In the genomic region with DNA sequence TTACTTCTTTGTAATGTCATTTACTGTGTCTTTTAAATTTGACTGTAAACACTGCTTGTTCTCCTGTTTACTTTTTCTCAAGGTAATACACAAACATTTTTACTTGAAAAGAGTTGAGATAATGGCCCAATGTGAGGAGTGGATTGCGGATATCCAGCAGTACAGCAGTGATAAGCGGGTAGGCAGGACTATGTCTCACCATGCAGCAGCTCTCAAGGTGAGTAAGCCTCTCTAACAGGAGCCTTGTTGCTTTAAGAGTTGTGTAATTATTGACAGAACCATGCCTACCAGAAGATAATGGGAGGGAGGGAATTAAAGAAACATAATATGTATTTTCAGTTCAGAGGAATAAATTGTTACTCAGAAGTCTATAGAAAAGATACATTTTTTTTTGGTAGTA, we compare ENCODE assay signal across 17 cellular contexts. TPM values are rescaled to one million over a fixed set of nuclear protein-coding genes. Genes with fewer than 3 reads are reported as not detected.
DNase-seq lines count a peak whose midpoint lies in the region; ATAC-seq, FAIRE-seq and TF ChIP-seq lines count a peak whose summit lies in the region.
"Had no signal": no experiment of that assay in that cellular context is flagged by ENCODE, and none has a peak within 500 bp of the region (broad histone marks: within the 10 kb centered on the region; RNA-seq: fewer than 3 reads in every experiment).

No MANE protein-coding gene starts in this region.

- TF ChIP-seq CTCF in endodermal cell (conservative IDR thresholded peaks at IDR 0.05), result no peak
- no peak for TF ChIP-seq CTCF in HepG2 (CRISPR knock-in tag; IDR thresholded peaks at IDR 0.05)

- H3K4me3 ChIP-seq in endodermal cell (ENCODE audit: low read length) (peak overlapping the region; percentile 4), HepG2 (replicated peaks in 1 of 3; ENCODE audit: insufficient read depth in 1 of 3, low read depth in 2 of 3, low read length in 3 of 3) (no peak overlapping the region), HAP-1 (no peak overlapping the region)

- H3K4me1 Mint-ChIP-seq in endodermal cell, result peaks cover 12% of the 10 kb centered on the region
- H3K4me1 Mint-ChIP-seq in stimulated activated naive B cell treated with anti-CD40 and anti-IgM and Interleukin-4, amounts not matched to agents 10 μg/mL and 1 μg/mL and 100 μg/mL, for 72 hours, result peaks cover 3 to 6% of the 10 kb centered on the region in 2 donors

- POLR2A ChIA-PET in HepG2 (lab: Yijun Ruan, JAX), result no interaction called here

- no peaks in the 10 kb centered on the region for H3K9me3 ChIP-seq in endodermal cell (ENCODE audit: control insufficient read depth, low read length)
- no peaks in the 10 kb centered on the region for H3K9me3 ChIP-seq in HepG2 (ENCODE audit: low read length)
- no peaks in the 10 kb centered on the region for H3K9me3 ChIP-seq in HAP-1
- H3K9me3 ChIP-seq: BE2C had no signal

- no peaks in the 10 kb centered on the region for H3K79me2 ChIP-seq in HepG2 (ENCODE audit: insufficient read depth, low read length)

- no TSS peak for BruUV-seq in HepG2 (replicated peaks; lab: Mats Ljungman, UMichigan)

- in situ Hi-C loops in HepG2 (cut with HindIII; ENCODE audit: extremely low pct_ligation_motif_present, low pct_unique_long_range_greater_than_20kb) (no loop called here), HAP-1 (cut with MboI; ENCODE audit: low sequenced_read_pairs) (no loop called here)

- WGBS in endodermal cell (ENCODE audit: insufficient coverage in 1 of 2, insufficient read length in 1 of 2), 2 experiments, result 80 to 100% methylated on average over 1 to 2 of the region's 2 CpGs
- WGBS in HepG2 (ENCODE audit: low lambda C conversion rate), result 95% methylated on average over 2 of the region's 2 CpGs

- peaks cover 51% of the 10 kb centered on the region for H3K36me3 ChIP-seq in endodermal cell (ENCODE audit: control insufficient read depth, insufficient read depth, low read length)
- peaks cover 25 to 63% of the 10 kb centered on the region in 2 experiments for H3K36me3 ChIP-seq in HepG2 (replicated peaks in 1 of 2; ENCODE audit: control insufficient read depth in 1 of 2, insufficient read depth in 2 of 2, low read length in 2 of 2)
- peaks cover 20% of the 10 kb centered on the region for H3K36me3 ChIP-seq in HAP-1 (replicated peaks)

- TF ChIP-seq EP300 in HepG2 (IDR thresholded peaks at IDR 0.05; ENCODE audit: low read depth in 2 of 2, low read length in 2 of 2), result no peak
- no peak for TF ChIP-seq EP300 in HepG2 (CRISPR knock-in tag; IDR thresholded peaks at IDR 0.05; ENCODE audit: borderline replicate concordance)

- peak; percentile 8 for FAIRE-seq in HepG2 (lab: Jason Lieb, UNC)

- H3K9ac ChIP-seq in endodermal cell (ENCODE audit: extremely low read depth, low read length, poor library complexity, severe bottlenecking) (no peak overlapping the region), HepG2 (ENCODE audit: insufficient read depth, low read depth, low read length) (no peak overlapping the region)
- H3K9ac ChIP-seq: KMS-11 had no signal

- no peak overlapping the region for H3K4me2 ChIP-seq in HepG2 (ENCODE audit: low read depth, low read length)
- H3K4me2 ChIP-seq: KMS-11 had no signal

- no peaks in the 10 kb centered on the region for H3K27me3 Mint-ChIP-seq in endodermal cell (ENCODE audit: insufficient read depth)
- H3K27me3 Mint-ChIP-seq in stimulated activated naive B cell treated with anti-CD40 and anti-IgM and Interleukin-4, amounts not matched to agents 10 μg/mL and 1 μg/mL and 100 μg/mL, for 72 hours, result no peaks in the 10 kb centered on the region
- H3K27me3 Mint-ChIP-seq: CD4-positive, alpha-beta memory T cell had no signal

- H3K27ac ChIP-seq in endodermal cell (ENCODE audit: low read depth, low read length), result no peak overlapping the region
- H3K27ac ChIP-seq in HepG2 (ENCODE audit: extremely low read length, insufficient read depth, low read length), result no peak overlapping the region
- H3K27ac ChIP-seq: KMS-11 had no signal

- ATAC-seq in HepG2, result peak; percentile 71
- no peak for ATAC-seq in stimulated activated naive B cell treated with anti-CD40 and anti-IgM and Interleukin-4, amounts not matched to agents 10 μg/mL and 1 μg/mL and 100 μg/mL, for 72 hours (replicated peaks)
- ATAC-seq in HG03378 (IDR thresholded peaks at IDR 0.05; ENCODE audit: unreplicated experiment), result no peak
- ATAC-seq: Panc1, Right ventricle myocardium inferior had no signal

- no peak overlapping the region for H2AFZ ChIP-seq in HepG2 (ENCODE audit: low read length)

- TF ChIP-seq POLR2A in HepG2 (IDR thresholded peaks at IDR 0.05; ENCODE audit: insufficient read depth in 1 of 2, low read depth in 2 of 2, low read length in 2 of 2), result no peak

- H3K27ac Mint-ChIP-seq in endodermal cell, result no peak overlapping the region
- H3K27ac Mint-ChIP-seq in stimulated activated naive B cell treated with anti-CD40 and anti-IgM and Interleukin-4, amounts not matched to agents 10 μg/mL and 1 μg/mL and 100 μg/mL, for 72 hours, result peak overlapping the region; percentile 5

- TF ChIP-seq RAD21 in HepG2 (CRISPR knock-in tag; IDR thresholded peaks at IDR 0.05), result no peak

- H3K4me3 Mint-ChIP-seq in endodermal cell, result no peak overlapping the region
- no peak overlapping the region for H3K4me3 Mint-ChIP-seq in stimulated activated naive B cell treated with anti-CD40 and anti-IgM and Interleukin-4, amounts not matched to agents 10 μg/mL and 1 μg/mL and 100 μg/mL, for 72 hours
- H3K4me3 Mint-ChIP-seq: CD4-positive, alpha-beta memory T cell had no signal

- peaks cover 7% of the 10 kb centered on the region for H3K4me1 ChIP-seq in endodermal cell (ENCODE audit: control insufficient read depth, insufficient read depth, low read length)
- H3K4me1 ChIP-seq in HepG2 (ENCODE audit: insufficient read depth, low read length), result peaks cover 14% of the 10 kb centered on the region; the same call in 1 of the 2 replicates
- H3K4me1 ChIP-seq in HAP-1, result no peaks in the 10 kb centered on the region
- H3K4me1 ChIP-seq: BE2C had no signal

- H3K27me3 ChIP-seq in endodermal cell (ENCODE audit: control insufficient read depth, insufficient read depth, low read length, poor library complexity, severe bottlenecking) (no peaks in the 10 kb centered on the region), HepG2 (ENCODE audit: control insufficient read depth in 1 of 2, insufficient read depth in 2 of 2, low read length in 2 of 2) (no peaks in the 10 kb centered on the region), HAP-1 (ENCODE audit: low read depth) (no peaks in the 10 kb centered on the region)
- H3K27me3 ChIP-seq: BE2C had no signal

- no peaks in the 10 kb centered on the region for H3K9me3 Mint-ChIP-seq in endodermal cell
- H3K9me3 Mint-ChIP-seq in stimulated activated naive B cell treated with anti-CD40 and anti-IgM and Interleukin-4, amounts not matched to agents 10 μg/mL and 1 μg/mL and 100 μg/mL, for 72 hours, result no peaks in the 10 kb centered on the region

- intact Hi-C loops in HepG2 (cut with micrococcal nuclease; ENCODE audit: unreplicated experiment), result no loop called here

- H4K20me1 ChIP-seq in HepG2 (ENCODE audit: insufficient read depth, low read length), result no peaks in the 10 kb centered on the region

- H3K36me3 Mint-ChIP-seq in endodermal cell (ENCODE audit: low read depth), result peaks cover 57% of the 10 kb centered on the region
- H3K36me3 Mint-ChIP-seq in stimulated activated naive B cell treated with anti-CD40 and anti-IgM and Interleukin-4, amounts not matched to agents 10 μg/mL and 1 μg/mL and 100 μg/mL, for 72 hours, result peaks cover 31 to 46% of the 10 kb centered on the region in 2 donors

- DNase-seq in DMS53 treated with DMSO at 0.1 percent for 48 hours (lab: John Stamatoyannopoulos, UW; ENCODE audit: unreplicated experiment), result peak; percentile 9
- DNase-seq in endodermal cell, result no peak
- DNase-seq in HepG2 (ENCODE audit: low spot score), result peak; percentile 31
- no peak for DNase-seq in stimulated activated naive B cell treated with anti-CD40 and anti-IgM and Interleukin-4, amounts not matched to agents 10 μg/mL and 1 μg/mL and 100 μg/mL, for 72 hours
- no peak for DNase-seq in HAP-1 (ENCODE audit: low spot score in 2 of 2)
- no peak for DNase-seq in AML-193 (lab: John Stamatoyannopoulos, UW)
- DNase-seq: BE2C; CD4-positive, alpha-beta memory T cell; GOT3; MM.1S; NCI-H1930; NCI-H510A; NCI-H82 had no signal

- CTCF ChIA-PET in HepG2 (lab: Yijun Ruan, JAX; ENCODE audit: low intra/inter-chr PET ratio, low total read pairs), result no interaction called here

RNA-seq across cellular contexts. Expression of a gene that starts 16.5 kb away (rescaled TPM):
- total RNA-seq in endodermal cell (10 to 100 TPM; 16.4 to 20.3 TPM), HepG2 (2016; rRNA removed; fragmentation: Illumina TruSeq; extraction: Trizol) (44.7 and 65.1 TPM in 2 replicates)
- 14.4 TPM for polyA plus RNA-seq in endodermal cell (2013, experiment 1 of 2)
- polyA plus RNA-seq in endodermal cell (2013, experiment 2 of 2), result 14.2 TPM
- total RNA-seq in HepG2 (2016; cell fraction: cytosol; rRNA removed; fragmentation: Illumina TruSeq; extraction: Trizol; ENCODE audit: low read depth), result 9.5 and 10.9 TPM in 2 replicates
- total RNA-seq in HepG2 (2016; cell fraction: insoluble cytoplasmic fraction; rRNA removed; fragmentation: Illumina TruSeq; extraction: Trizol), result 43.8 and 63.7 TPM in 2 replicates
- 15.7 and 17.8 TPM in 2 replicates for total RNA-seq in HepG2 (2016; cell fraction: membrane; rRNA removed; fragmentation: Illumina TruSeq; extraction: Trizol)
- 36.7 and 38.7 TPM in 2 replicates for total RNA-seq in HepG2 (2016; cell fraction: nucleus; rRNA removed; fragmentation: Illumina TruSeq; extraction: Trizol)
- 23.0 and 26.7 TPM in 2 replicates for polyA plus RNA-seq in HepG2 (2011; rRNA removed)
- polyA plus RNA-seq in HepG2 (2011; cell fraction: cytosol; rRNA removed), result 14.3 and 22.9 TPM in 2 replicates
- polyA plus RNA-seq in HepG2 (2011; cell fraction: nucleus; rRNA removed), result 12.1 and 14.8 TPM in 2 replicates
- 20.5 and 25.5 TPM in 2 replicates for polyA plus RNA-seq in HepG2 (2012)
- 3.7 and 4.5 TPM in 2 replicates for polyA plus RNA-seq in HepG2 (2016; cell fraction: cytosol; fragmentation: Illumina TruSeq; extraction: Trizol; ENCODE audit: low read depth)
- 45.5 and 47.0 TPM in 2 replicates for polyA plus RNA-seq in HepG2 (2016; cell fraction: insoluble cytoplasmic fraction; fragmentation: Illumina TruSeq; extraction: Trizol; ENCODE audit: low read depth)
- polyA plus RNA-seq in HepG2 (2016; cell fraction: membrane; fragmentation: Illumina TruSeq; extraction: Trizol; ENCODE audit: low read depth), result 7.3 and 8.6 TPM in 2 replicates
- polyA plus RNA-seq in HepG2 (2016; cell fraction: nucleus; fragmentation: Illumina TruSeq; extraction: Trizol; ENCODE audit: insufficient read depth, low read depth), result 19.1 and 22.3 TPM in 2 replicates
- polyA minus RNA-seq in HepG2 (2011; rRNA and poly(A)+ RNA removed; ENCODE audit: low replicate concordance), result 29.8 and 40.4 TPM in 2 replicates
- polyA minus RNA-seq in HepG2 (2011; cell fraction: cytosol; rRNA and poly(A)+ RNA removed), result 20.0 and 21.8 TPM in 2 replicates
- 56.0 and 69.0 TPM in 2 replicates for polyA minus RNA-seq in HepG2 (2011; cell fraction: nucleus; rRNA and poly(A)+ RNA removed)

Comparison
In these comparisons a context has a peak if more than half of its experiments do, and no peak if none do; other contexts are left out.
1. DNase-seq: peak in DMS53 treated with DMSO at 0.1 percent for 48 hours (single experiment) and HepG2 (single experiment); none in endodermal cell (single experiment), stimulated activated naive B cell treated with anti-CD40 and anti-IgM and Interleukin-4, amounts not matched to agents 10 μg/mL and 1 μg/mL and 100 μg/mL, for 72 hours (single experiment), HAP-1 (0 of 2) and AML-193 (0 of 2).